In genomic region chrX:9807355-9808182, GRCh38 we compare ENCODE assay signal across 23 cellular contexts. TPM values are rescaled to one million over a fixed set of nuclear protein-coding genes. Genes with fewer than 3 reads are reported as not detected.
DNase-seq lines count a peak whose midpoint lies in the region; ATAC-seq, FAIRE-seq and TF ChIP-seq lines count a peak whose summit lies in the region.
"Had no signal": no experiment of that assay in that cellular context is flagged by ENCODE, and none has a peak within 500 bp of the region (broad histone marks: within the 10 kb centered on the region; RNA-seq: fewer than 3 reads in every experiment).

No MANE protein-coding gene starts in this region.

- no peaks in the 10 kb centered on the region for H4K20me1 ChIP-seq in smooth muscle cell (ENCODE audit: low read depth)

- H3K9me3 ChIP-seq in HUES6 (ENCODE audit: control insufficient read depth, insufficient read depth, low read depth, low read length) = no peaks in the 10 kb centered on the region
- no peaks in the 10 kb centered on the region for H3K9me3 ChIP-seq in kidney (ENCODE audit: control insufficient read depth in 1 of 2, low read length in 2 of 2)
- no peaks in the 10 kb centered on the region for H3K9me3 ChIP-seq in small intestine (ENCODE audit: control insufficient read depth, low read depth)
- no peaks in the 10 kb centered on the region for H3K9me3 ChIP-seq in smooth muscle cell (replicated peaks; ENCODE audit: low read depth)
- H3K9me3 ChIP-seq: psoas muscle had no signal

- no peak overlapping the region for H2AFZ ChIP-seq in smooth muscle cell (ENCODE audit: low read depth)

- no peaks in the 10 kb centered on the region for H3K79me2 ChIP-seq in smooth muscle cell (ENCODE audit: low read depth)

- no peaks in the 10 kb centered on the region for H3K27me3 ChIP-seq in HUES6 (ENCODE audit: control insufficient read depth, insufficient read depth, low read length)
- H3K27me3 ChIP-seq in small intestine (ENCODE audit: control insufficient read depth in 2 of 2, insufficient read depth in 2 of 2, low read length in 2 of 2) = no peaks in the 10 kb centered on the region
- H3K27me3 ChIP-seq in smooth muscle cell (ENCODE audit: low read depth) = no peaks in the 10 kb centered on the region

- H3K4me3 ChIP-seq in HUES6 (ENCODE audit: low read depth, low read length) (no peak overlapping the region), kidney (ENCODE audit: low read length in 2 of 2) (no peak overlapping the region), small intestine (ENCODE audit: low read depth in 1 of 2, low read length in 2 of 2) (no peak overlapping the region), smooth muscle cell (no peak overlapping the region)
- H3K4me3 ChIP-seq: psoas muscle, SK-N-MC had no signal

- H3K4me2 ChIP-seq in smooth muscle cell = no peak overlapping the region

- H3K27ac ChIP-seq in HUES6 (ENCODE audit: low read depth, low read length) = peak overlapping the region; percentile 47; the same call in 1 of the 2 replicates
- H3K27ac ChIP-seq in kidney (ENCODE audit: low read depth in 2 of 2, low read length in 2 of 2) = peak overlapping the region; percentile 53 to 67
- no peak overlapping the region for H3K27ac ChIP-seq in small intestine (ENCODE audit: low read depth in 1 of 2, low read length in 1 of 2)
- no peak overlapping the region for H3K27ac ChIP-seq in smooth muscle cell (ENCODE audit: low read depth)
- H3K27ac ChIP-seq: psoas muscle, SK-N-MC had no signal

- DNase-seq in T47D (ENCODE audit: low read depth in 1 of 2, low spot score in 1 of 2) = peak; percentile 19 to 71
- no peak for DNase-seq in kidney
- DNase-seq in small intestine = peak; percentile 69
- no peak for DNase-seq in dedifferentiated amniotic fluid mesenchymal stem cell (ENCODE audit: extremely low spot score)
- no peak for DNase-seq in occipital lobe (lab: John Stamatoyannopoulos, UW)
- DNase-seq in smooth muscle cell (lab: John Stamatoyannopoulos, UW; ENCODE audit: unreplicated experiment) = no peak
- DNase-seq: activated CD4-positive, alpha-beta T cell treated with anti-CD3 and anti-CD28 coated beads, Interleukin-2, amount 10 ng/mL, durations not matched to agents 7 days and 5 days; activated CD8-positive, alpha-beta memory T cell treated with anti-CD3 and anti-CD28 coated beads, Interleukin-2, amount 50 U/mL, for 4 hours; CD4-positive, alpha-beta memory T cell; DMS153; GDM1; NCI-H1417; NCI-H510A; psoas muscle; stimulated activated CD4-positive, alpha-beta T cell treated with anti-CD3 and anti-CD28 coated beads, Interleukin-2, amount 100 ng/mL, for 24 hours; stimulated activated naive CD4-positive, alpha-beta T cell; T-helper 17 cell had no signal

- FAIRE-seq in kidney (lab: Jason Lieb, UNC) (no peak), small intestine (lab: Jason Lieb, UNC) (no peak)
- FAIRE-seq: astrocyte, RCC 7860 had no signal

- H3K9ac ChIP-seq in HUES6 (ENCODE audit: low read length) (no peak overlapping the region), kidney (ENCODE audit: low read length in 2 of 2) (no peak overlapping the region), smooth muscle cell (ENCODE audit: low read depth) (no peak overlapping the region)

- intact Hi-C loops in kidney (cut with DNase I) = no loop called here

- H3F3A ChIP-seq in smooth muscle cell (ENCODE audit: low read depth) = no peaks in the 10 kb centered on the region

- no peaks in the 10 kb centered on the region for H3K36me3 ChIP-seq in HUES6 (ENCODE audit: control insufficient read depth, insufficient read depth, low read length)
- no peaks in the 10 kb centered on the region for H3K36me3 ChIP-seq in kidney (ENCODE audit: control insufficient read depth in 1 of 2, insufficient read depth in 2 of 2, low read length in 2 of 2)
- no peaks in the 10 kb centered on the region for H3K36me3 ChIP-seq in small intestine (ENCODE audit: control insufficient read depth in 2 of 2, insufficient read depth in 2 of 2, low read length in 2 of 2)
- H3K36me3 ChIP-seq in smooth muscle cell (ENCODE audit: low read depth) = no peaks in the 10 kb centered on the region

- peaks cover 12% of the 10 kb centered on the region for H3K4me1 ChIP-seq in HUES6 (ENCODE audit: control insufficient read depth, insufficient read depth, low read length)
- H3K4me1 ChIP-seq in kidney (ENCODE audit: control insufficient read depth in 1 of 2, insufficient read depth in 1 of 2, low read depth in 1 of 2, low read length in 2 of 2) = peaks cover 0 to 4% of the 10 kb centered on the region in 2 donors
- H3K4me1 ChIP-seq in small intestine (ENCODE audit: control insufficient read depth in 2 of 2, insufficient read depth in 1 of 2, low read depth in 1 of 2, low read length in 1 of 2) = no peaks in the 10 kb centered on the region
- no peaks in the 10 kb centered on the region for H3K4me1 ChIP-seq in smooth muscle cell (ENCODE audit: low read depth)
- H3K4me1 ChIP-seq: psoas muscle had no signal

- in situ Hi-C loops in T47D (cut with HindIII; ENCODE audit: low pct_unique_long_range_greater_than_20kb, low sequenced_read_pairs) = no loop called here

- WGBS in small intestine, 3 donors = 21 to 68% (median 51%) methylated on average over 14 of the region's 14 CpGs
- 80% methylated on average over 14 of the region's 14 CpGs for WGBS in smooth muscle cell (ENCODE audit: low lambda C conversion rate)

- no peak for ATAC-seq in HG02588 (IDR thresholded peaks at IDR 0.05; ENCODE audit: unreplicated experiment)
- ATAC-seq: activated T-helper 17 cell treated with anti-CD3 and anti-CD28 coated beads, Interleukin-2, amount 50 U/mL, for 72 hours; psoas muscle; T-helper 17 cell had no signal

- no peak for TF ChIP-seq CTCF in kidney (IDR thresholded peaks at IDR 0.05; ENCODE audit: borderline replicate concordance, extremely low read depth, insufficient read depth)
- TF ChIP-seq CTCF in smooth muscle cell (IDR thresholded peaks at IDR 0.05; ENCODE audit: borderline replicate concordance, insufficient read depth, poor library complexity, severe bottlenecking) = no peak

RNA-seq across cellular contexts. Expression of gene SHROOM2, which starts 21.3 kb away (rescaled TPM):
- total RNA-seq in kidney = 11.8 TPM
- polyA plus RNA-seq in kidney (ENCODE audit: insufficient read depth, low read depth, low replicate concordance) = 3.5 TPM
- 1 to 10 TPM in 1 of 3 donors, under 1 TPM in 2; 0.45 to 1.4 (median 0.54) TPM for polyA plus RNA-seq in small intestine
- 12.3 TPM for total RNA-seq in occipital lobe
- 6.7 and 8.9 TPM in 2 replicates for total RNA-seq in smooth muscle cell
- polyA plus RNA-seq in smooth muscle cell = 4.4 and 5.5 TPM in 2 replicates
- total RNA-seq: activated CD4-positive, alpha-beta T cell treated with anti-CD3 and anti-CD28 coated beads, Interleukin-2, amount 10 ng/mL, durations not matched to agents 7 days and 5 days; activated T-helper 17 cell treated with anti-CD3 and anti-CD28 coated beads, Interleukin-2, amount 50 U/mL, for 72 hours; CD4-positive, alpha-beta memory T cell; T-helper 17 cell had no signal
- polyA plus RNA-seq: CD4-positive, alpha-beta memory T cell had no signal

RNA-seq across cellular contexts. Expression of gene GPR143, which starts 41.9 kb away (rescaled TPM):
- total RNA-seq in kidney (8.2 TPM), occipital lobe (1.2 TPM), smooth muscle cell (0.72 and 2.4 TPM in 2 replicates)
- polyA plus RNA-seq in kidney (ENCODE audit: insufficient read depth, low read depth, low replicate concordance) (8.7 TPM), small intestine (1 to 10 TPM in 1 of 3 donors, under 1 TPM in 1, not detected in 1; 0.67 to 1.5 TPM), smooth muscle cell (1.4 and 5.6 TPM in 2 replicates)
- total RNA-seq: activated CD4-positive, alpha-beta T cell treated with anti-CD3 and anti-CD28 coated beads, Interleukin-2, amount 10 ng/mL, durations not matched to agents 7 days and 5 days; activated T-helper 17 cell treated with anti-CD3 and anti-CD28 coated beads, Interleukin-2, amount 50 U/mL, for 72 hours; CD4-positive, alpha-beta memory T cell; psoas muscle; T-helper 17 cell had no signal

Comparison
In these comparisons a context has a peak if more than half of its experiments do, and no peak if none do; other contexts are left out.
1. H3K27ac ChIP-seq: peak in HUES6 (single experiment) and kidney (2 of 2); none in small intestine (0 of 2) and smooth muscle cell (single experiment).
2. DNase-seq: peak in T47D (2 of 2) and small intestine (single experiment); none in kidney (single experiment), dedifferentiated amniotic fluid mesenchymal stem cell (single experiment), occipital lobe (single experiment) and smooth muscle cell (single experiment).